ENCODE assay signal across 1 cellular context in genomic region chr11:67400942-67401494, GRCh38.
TF ChIP-seq lines count a peak whose summit lies in the region.

No MANE protein-coding gene starts in this region.

TF ChIP-seq in GM12878, 131 proteins besides CTCF, POLR2A, EP300 and RAD21:
- TF ChIP-seq MEF2B (IDR thresholded peaks at IDR 0.05; ENCODE audit: partially characterized antibody, poor library complexity, severe bottlenecking) (peak; percentile 72), IKZF2 (IDR thresholded peaks at IDR 0.05) (peak in 1 of 2 experiments; percentile 26; a peak in 1 of 4 replicates), RELB (IDR thresholded peaks at IDR 0.05; ENCODE audit: low read depth) (peak; percentile 26; the same call in 1 of the 2 replicates), SMAD1 (IDR thresholded peaks at IDR 0.05; ENCODE audit: low read depth, partially characterized antibody) (no peak), ATF3 (IDR thresholded peaks at IDR 0.05; ENCODE audit: borderline replicate concordance, extremely low read depth, low read depth, low read length) (no peak), ZSCAN29 (IDR thresholded peaks at IDR 0.05) (no peak), PML (IDR thresholded peaks at IDR 0.05; ENCODE audit: low read length) (no peak)
